Comparison of ENCODE assay signal across 7 cellular contexts in genomic region chr12:55728185-55728931, GRCh38. TPM values are rescaled to one million over a fixed set of nuclear protein-coding genes. Genes with fewer than 3 reads are reported as not detected.
DNase-seq lines count a peak whose midpoint lies in the region; ATAC-seq and TF ChIP-seq lines count a peak whose summit lies in the region.

No MANE protein-coding gene starts in this region.

- H3K36me3 ChIP-seq in osteoblast (ENCODE audit: insufficient read depth, low read length) = peaks cover 42% of the 10 kb centered on the region

- intact Hi-C loops in Right ventricle myocardium inferior (cut with DNase I) = no loop called here

- no peak for TF ChIP-seq CTCF in osteoblast (IDR thresholded peaks at IDR 0.05; ENCODE audit: extremely low read depth, low read depth, low read length)

- H3K4me1 ChIP-seq in osteoblast (ENCODE audit: insufficient read depth, low read length) = peaks cover 55% of the 10 kb centered on the region

- peak overlapping the region; percentile 88 for H3K4me2 ChIP-seq in osteoblast (ENCODE audit: insufficient read depth, low read length)

- no peaks in the 10 kb centered on the region for H3K27me3 ChIP-seq in osteoblast (ENCODE audit: insufficient read depth, low read length)

- H3K27ac ChIP-seq in osteoblast (ENCODE audit: low read depth, low read length) = peak overlapping the region; percentile 96

- no peak for TF ChIP-seq RAD21 in Ishikawa (IDR thresholded peaks at IDR 0.05; ENCODE audit: low read depth)

- DNase-seq in EH (ENCODE audit: low read depth) (peak; percentile 76), Right ventricle myocardium inferior (ENCODE audit: missing footprints) (peak; percentile 84), osteoblast (ENCODE audit: insufficient read length, low spot score, missing footprints) (no peak), NCI-H1694 treated with DMSO at 0.1 percent for 48 hours (lab: John Stamatoyannopoulos, UW) (no peak)
- peak; percentile 76 for DNase-seq in activated effector memory CD4-positive, alpha-beta T cell treated with anti-CD3 and anti-CD28 coated beads, Interleukin-2, amount 50 U/mL, for 16 hours

- H4K20me1 ChIP-seq in osteoblast (ENCODE audit: insufficient read depth, low read length) = peaks cover 44% of the 10 kb centered on the region

- peaks cover 66% of the 10 kb centered on the region for H3K79me2 ChIP-seq in osteoblast (ENCODE audit: insufficient read depth, low read length)

- no peak overlapping the region for H2AFZ ChIP-seq in osteoblast (ENCODE audit: low read length)

- TF ChIP-seq EP300 in Ishikawa (IDR thresholded peaks at IDR 0.05; ENCODE audit: borderline replicate concordance) = no peak; the same call in 1 of the 2 replicates

- H3K4me3 ChIP-seq in osteoblast (ENCODE audit: insufficient read depth, low read length) = peak overlapping the region; percentile 97

- no peaks in the 10 kb centered on the region for H3K9me3 ChIP-seq in osteoblast (ENCODE audit: low read depth, low read length)

- ATAC-seq in GM19372 (IDR thresholded peaks at IDR 0.05; ENCODE audit: low read depth, unreplicated experiment) (peak; percentile 26), Right ventricle myocardium inferior (peak; percentile 45)

TF ChIP-seq in Ishikawa, 13 proteins besides CTCF, POLR2A, EP300 and RAD21:
- TF ChIP-seq EGR1 (IDR thresholded peaks at IDR 0.05) (peak; percentile 38; the same call in 1 of the 2 replicates), CEBPB (IDR thresholded peaks at IDR 0.05) (0 out of 2 replicates have a peak, but pooled peaks have one; percentile 20), ZBTB7A (IDR thresholded peaks at IDR 0.05; ENCODE audit: low read depth) (peak; percentile 94), FOXM1 (IDR thresholded peaks at IDR 0.05; ENCODE audit: borderline replicate concordance, low read depth) (no peak), TEAD4 (IDR thresholded peaks at IDR 0.05) (no peak), YY1 (IDR thresholded peaks at IDR 0.05; ENCODE audit: low read depth) (peak; percentile 85), MAX (IDR thresholded peaks at IDR 0.05) (peak; percentile 49; the same call in 1 of the 2 replicates), TAF1 (IDR thresholded peaks at IDR 0.05; ENCODE audit: low read depth) (no peak), USF1 (IDR thresholded peaks at IDR 0.05) (no peak), TCF12 (IDR thresholded peaks at IDR 0.05; ENCODE audit: low read depth) (peak; percentile 11; the same call in 1 of the 2 replicates)
TF ChIP-seq in Ishikawa: peak in this region for 6.

RNA-seq across cellular contexts. Expression of gene CD63, which starts 0.5 kb away (rescaled TPM):
- total RNA-seq in Right ventricle myocardium inferior = 790 TPM
- 3,072 and 3,128 TPM in 2 replicates for total RNA-seq in osteoblast

RNA-seq across cellular contexts. Expression of gene RDH5, which starts 8.2 kb away (rescaled TPM):
- total RNA-seq in Right ventricle myocardium inferior = 12.9 TPM
- 27.7 and 32.2 TPM in 2 replicates for total RNA-seq in osteoblast

RNA-seq across cellular contexts. Expression of gene BLOC1S1, which starts 12.5 kb away (rescaled TPM):
- total RNA-seq in Right ventricle myocardium inferior = 128 TPM
- total RNA-seq in osteoblast = 46.0 and 59.4 TPM in 2 replicates

RNA-seq across cellular contexts. Expression of gene GDF11, which starts 14.6 kb away (rescaled TPM):
- total RNA-seq in Right ventricle myocardium inferior (9.7 TPM), osteoblast (4.1 and 4.3 TPM in 2 replicates)

RNA-seq across cellular contexts. Expression of gene ITGA7, which starts 20.7 kb away (rescaled TPM):
- 479 TPM for total RNA-seq in Right ventricle myocardium inferior
- 22.4 and 24.8 TPM in 2 replicates for total RNA-seq in osteoblast

Comparison
In these comparisons a context has a peak if more than half of its experiments do, and no peak if none do; other contexts are left out.
1. DNase-seq: peak in EH (single experiment), activated effector memory CD4-positive, alpha-beta T cell treated with anti-CD3 and anti-CD28 coated beads, Interleukin-2, amount 50 U/mL, for 16 hours (single experiment) and Right ventricle myocardium inferior (single experiment); none in osteoblast (single experiment) and NCI-H1694 treated with DMSO at 0.1 percent for 48 hours (single experiment).